24 cellular contexts compared by ENCODE assay signal in genomic region chr2:147792966-147793617, GRCh38. TPM values are rescaled to one million over a fixed set of nuclear protein-coding genes. Genes with fewer than 3 reads are reported as not detected.
DNase-seq lines count a peak whose midpoint lies in the region; ATAC-seq, FAIRE-seq and TF ChIP-seq lines count a peak whose summit lies in the region.
"Had no signal": no experiment of that assay in that cellular context is flagged by ENCODE, and none has a peak within 500 bp of the region (broad histone marks: within the 10 kb centered on the region; RNA-seq: fewer than 3 reads in every experiment).

No MANE protein-coding gene starts in this region.

- H3K9ac ChIP-seq in HepG2 (ENCODE audit: insufficient read depth, low read depth, low read length) (no peak overlapping the region), K562 (ENCODE audit: insufficient read depth in 1 of 2, low read depth in 2 of 2, low read length in 2 of 2) (no peak overlapping the region)
- H3K9ac ChIP-seq: KMS-11 had no signal

- 5% methylated on average over 2 of the region's 2 CpGs for WGBS in HepG2 (ENCODE audit: low lambda C conversion rate)
- WGBS in right lobe of liver (ENCODE audit: insufficient coverage, low coverage, low lambda C conversion rate, missing lambda C conversion rate), result 51% methylated on average over 2 of the region's 2 CpGs
- WGBS in K562 (ENCODE audit: insufficient coverage, low coverage, missing lambda C conversion rate), result 0% methylated on average over 2 of the region's 2 CpGs

- no peaks in the 10 kb centered on the region for H3K4me1 ChIP-seq in HepG2 (ENCODE audit: insufficient read depth, low read length)
- no peaks in the 10 kb centered on the region for H3K4me1 ChIP-seq in right lobe of liver
- H3K4me1 ChIP-seq in K562 (replicated peaks in 1 of 2; ENCODE audit: control insufficient read depth in 2 of 2, insufficient read depth in 2 of 2, low read length in 2 of 2), result no peaks in the 10 kb centered on the region
- H3K4me1 ChIP-seq: adrenal gland, stomach had no signal

- TF ChIP-seq CTCF in HepG2 (CRISPR knock-in tag; IDR thresholded peaks at IDR 0.05), result no peak
- TF ChIP-seq CTCF in right lobe of liver (IDR thresholded peaks at IDR 0.05), result no peak
- no peak for TF ChIP-seq CTCF in K562 (IDR thresholded peaks at IDR 0.05 in 2 of 3, conservative IDR thresholded peaks at IDR 0.05 in 1 of 3; ENCODE audit: insufficient read depth in 2 of 3, low read depth in 1 of 3, low read length in 3 of 3)

- H3K9me1 ChIP-seq in K562 (ENCODE audit: control insufficient read depth, insufficient read depth, low read length), result no peaks in the 10 kb centered on the region

- H2AFZ ChIP-seq in HepG2 (ENCODE audit: low read length) (no peak overlapping the region), K562 (ENCODE audit: low read depth, low read length) (no peak overlapping the region)

- no peaks in the 10 kb centered on the region for H3K79me2 ChIP-seq in HepG2 (ENCODE audit: insufficient read depth, low read length)
- no peaks in the 10 kb centered on the region for H3K79me2 ChIP-seq in K562 (ENCODE audit: control insufficient read depth, insufficient read depth, low read length)

- intact Hi-C loops in HepG2 (cut with micrococcal nuclease; ENCODE audit: unreplicated experiment), result no loop called here
- intact Hi-C loops in right lobe of liver (cut with DNase I), result no loop called here
- intact Hi-C loops in K562 (cut with micrococcal nuclease), result no loop called here

- DNase-seq in HepG2 (ENCODE audit: low spot score) (no peak), right lobe of liver (no peak), K562 (ENCODE audit: extremely low read depth in 1 of 4, low spot score in 3 of 4) (no peak), kidney tubule cell (ENCODE audit: low spot score) (peak; percentile 26), ACHN (no peak), retina (no peak)
- DNase-seq: 8988T; activated CD4-positive, alpha-beta T cell treated with anti-CD3 and anti-CD28 coated beads for 48 hours; activated CD8-positive, alpha-beta memory T cell treated with anti-CD3 and anti-CD28 coated beads, Interleukin-2, amount 50 U/mL, for 4 hours; activated gamma-delta T cell; adrenal gland; effector CD8-positive, alpha-beta T cell; esophagus squamous epithelium; NCI-H1105; NCI-H2107; NCI-H524 treated with DMSO at 0.1 percent for 48 hours; stimulated activated CD4-positive, alpha-beta T cell treated with anti-CD3 and anti-CD28 coated beads, Interleukin-4, amount 100 ng/mL, for 24 hours; stomach had no signal

- H4K20me1 ChIP-seq in HepG2 (ENCODE audit: insufficient read depth, low read length), result no peaks in the 10 kb centered on the region
- no peaks in the 10 kb centered on the region for H4K20me1 ChIP-seq in K562 (replicated peaks; ENCODE audit: control insufficient read depth, insufficient read depth, low read length)

- TF ChIP-seq EP300 in HepG2 (IDR thresholded peaks at IDR 0.05; ENCODE audit: low read depth in 2 of 2, low read length in 2 of 2) (no peak), HepG2 (CRISPR knock-in tag; IDR thresholded peaks at IDR 0.05; ENCODE audit: borderline replicate concordance) (no peak), K562 (IDR thresholded peaks at IDR 0.05; ENCODE audit: low read length) (no peak)

- TF ChIP-seq RAD21 in HepG2 (CRISPR knock-in tag; IDR thresholded peaks at IDR 0.05) (no peak), K562 (CRISPR knock-in tag; conservative IDR thresholded peaks at IDR 0.05 in 1 of 2, IDR thresholded peaks at IDR 0.05 in 1 of 2) (no peak)

- POLR2A ChIA-PET in HepG2 (lab: Yijun Ruan, JAX) (no interaction called here), K562 (lab: Yijun Ruan, JAX) (no interaction called here)

- CTCF ChIA-PET in HepG2 (lab: Yijun Ruan, JAX; ENCODE audit: low intra/inter-chr PET ratio, low total read pairs) (no interaction called here), K562 (lab: Yijun Ruan, JAX; ENCODE audit: low intra/inter-chr PET ratio) (no interaction called here)

- H3K4me3 ChIP-seq in HepG2 (replicated peaks in 1 of 3; ENCODE audit: insufficient read depth in 1 of 3, low read depth in 2 of 3, low read length in 3 of 3) (no peak overlapping the region), right lobe of liver (no peak overlapping the region), K562 (no peak overlapping the region)
- H3K4me3 ChIP-seq: adrenal gland, esophagus squamous epithelium, stomach had no signal

- no peak for TF ChIP-seq POLR2A in HepG2 (IDR thresholded peaks at IDR 0.05; ENCODE audit: insufficient read depth in 1 of 2, low read depth in 2 of 2, low read length in 2 of 2)
- TF ChIP-seq POLR2A in right lobe of liver (IDR thresholded peaks at IDR 0.05), result no peak
- no peak for TF ChIP-seq POLR2A in K562 (conservative IDR thresholded peaks at IDR 0.05)

- H3K27me3 ChIP-seq in HepG2 (ENCODE audit: control insufficient read depth in 1 of 2, insufficient read depth in 2 of 2, low read length in 2 of 2) (no peaks in the 10 kb centered on the region), right lobe of liver (no peaks in the 10 kb centered on the region), K562 (ENCODE audit: control insufficient read depth in 2 of 2, insufficient read depth in 2 of 2, low read length in 2 of 2) (no peaks in the 10 kb centered on the region)
- H3K27me3 ChIP-seq: adrenal gland, esophagus squamous epithelium, stomach had no signal

- in situ Hi-C loops in HepG2 (cut with HindIII; ENCODE audit: extremely low pct_ligation_motif_present, low pct_unique_long_range_greater_than_20kb) (no loop called here), K562 (cut with MboI) (no loop called here), ACHN (cut with HindIII; ENCODE audit: low pct_ligation_motif_present, low pct_unique_long_range_greater_than_20kb, low sequenced_read_pairs) (no loop called here)

- H3K27ac ChIP-seq in HepG2 (ENCODE audit: extremely low read length, insufficient read depth, low read length) (no peak overlapping the region), right lobe of liver (no peak overlapping the region), K562 (ENCODE audit: extremely low read depth, low read depth, low read length) (no peak overlapping the region)
- H3K27ac ChIP-seq: adrenal gland, esophagus squamous epithelium, KMS-11, stomach had no signal

- H3K4me2 ChIP-seq in HepG2 (ENCODE audit: low read depth, low read length), result no peak overlapping the region
- H3K4me2 ChIP-seq in K562 (ENCODE audit: insufficient read depth, low read length), result no peak overlapping the region
- H3K4me2 ChIP-seq: KMS-11 had no signal

- no peak for ATAC-seq in HepG2
- no peak for ATAC-seq in right lobe of liver
- ATAC-seq in K562, result no peak
- no peak for ATAC-seq in HG02938 (IDR thresholded peaks at IDR 0.05; ENCODE audit: unreplicated experiment)
- ATAC-seq in GM19397 (IDR thresholded peaks at IDR 0.05; ENCODE audit: unreplicated experiment), result no peak
- ATAC-seq: natural killer cell treated with Interleukin-12 subunit alpha and Interleukin-12 subunit beta and Interleukin-15 and Interleukin-18, amount 100 ng/mL, for 72 hours had no signal

- FAIRE-seq in HepG2 (lab: Jason Lieb, UNC) (no peak), K562 (lab: Jason Lieb, UNC) (peak; percentile 46)
- FAIRE-seq: islet of Langerhans, TTC549 had no signal

- no TSS peak for BruUV-seq in HepG2 (replicated peaks; lab: Mats Ljungman, UMichigan)
- no TSS peak for BruUV-seq in K562 (replicated peaks; lab: Mats Ljungman, UMichigan)

- H3K36me3 ChIP-seq in HepG2 (replicated peaks in 1 of 2; ENCODE audit: control insufficient read depth in 1 of 2, insufficient read depth in 2 of 2, low read length in 2 of 2) (no peaks in the 10 kb centered on the region), right lobe of liver (no peaks in the 10 kb centered on the region), K562 (ENCODE audit: control insufficient read depth, insufficient read depth, low read length) (no peaks in the 10 kb centered on the region)
- H3K36me3 ChIP-seq: adrenal gland, esophagus squamous epithelium, stomach had no signal

- no peaks in the 10 kb centered on the region for H3K9me3 ChIP-seq in HepG2 (ENCODE audit: low read length)
- H3K9me3 ChIP-seq in right lobe of liver, result no peaks in the 10 kb centered on the region
- no peaks in the 10 kb centered on the region for H3K9me3 ChIP-seq in K562 (replicated peaks; ENCODE audit: control insufficient read depth, insufficient read depth, low read depth, low read length)
- H3K9me3 ChIP-seq: adrenal gland, esophagus squamous epithelium, stomach had no signal

RNA-seq across cellular contexts. Expression of gene ACVR2A, which starts 51.7 kb away (rescaled TPM):
- total RNA-seq in HepG2 (2016; rRNA removed; fragmentation: Illumina TruSeq; extraction: Trizol) (9.7 and 18.0 TPM in 2 replicates), right lobe of liver (1 to 10 TPM; 5.8 to 9.3 (median 6.5) TPM), K562 (2014; rRNA removed) (1.2 and 2.0 TPM in 2 replicates), K562 (2014; rRNA removed; fragmentation: Illumina TruSeq; extraction: Trizol) (3.0 and 3.1 TPM in 2 replicates), K562 (2015; rRNA removed; fragmentation: Illumina TruSeq; extraction: Trizol) (2.8 and 3.9 TPM in 2 replicates), K562 (2021) (2.4 and 2.7 TPM in 2 replicates)
- 37.4 and 38.3 TPM in 2 replicates for total RNA-seq in HepG2 (2016; cell fraction: cytosol; rRNA removed; fragmentation: Illumina TruSeq; extraction: Trizol; ENCODE audit: low read depth)
- total RNA-seq in HepG2 (2016; cell fraction: insoluble cytoplasmic fraction; rRNA removed; fragmentation: Illumina TruSeq; extraction: Trizol), result 10.1 and 18.1 TPM in 2 replicates
- 18.0 and 18.6 TPM in 2 replicates for total RNA-seq in HepG2 (2016; cell fraction: membrane; rRNA removed; fragmentation: Illumina TruSeq; extraction: Trizol)
- total RNA-seq in HepG2 (2016; cell fraction: nucleus; rRNA removed; fragmentation: Illumina TruSeq; extraction: Trizol), result 30.8 and 32.6 TPM in 2 replicates
- polyA plus RNA-seq in HepG2 (2011; rRNA removed) (8.2 and 8.3 TPM in 2 replicates), K562 (2011; rRNA removed) (0.84 and 1.2 TPM in 2 replicates), K562 (2014; fragmentation: Illumina TruSeq; extraction: Trizol) (1.1 and 1.8 TPM in 2 replicates), K562 (2014; fragmentation: Nextera tagmentation; extraction: Ambion mirVana) (1 to 10 TPM; 3.4 to 3.9 TPM), K562 (2014; rRNA removed) (0.82 and 1.3 TPM in 2 replicates)
- polyA plus RNA-seq in HepG2 (2011; cell fraction: cytosol; rRNA removed), result 2.5 and 5.2 TPM in 2 replicates
- 8.0 and 11.9 TPM in 2 replicates for polyA plus RNA-seq in HepG2 (2011; cell fraction: nucleus; rRNA removed)
- 10.7 and 11.9 TPM in 2 replicates for polyA plus RNA-seq in HepG2 (2012)
- polyA plus RNA-seq in HepG2 (2016; cell fraction: cytosol; fragmentation: Illumina TruSeq; extraction: Trizol; ENCODE audit: low read depth), result 0.49 and 0.54 TPM in 2 replicates
- 4.7 and 5.0 TPM in 2 replicates for polyA plus RNA-seq in HepG2 (2016; cell fraction: insoluble cytoplasmic fraction; fragmentation: Illumina TruSeq; extraction: Trizol; ENCODE audit: low read depth)
- 1.3 and 1.4 TPM in 2 replicates for polyA plus RNA-seq in HepG2 (2016; cell fraction: membrane; fragmentation: Illumina TruSeq; extraction: Trizol; ENCODE audit: low read depth)
- 28.6 and 31.2 TPM in 2 replicates for polyA plus RNA-seq in HepG2 (2016; cell fraction: nucleus; fragmentation: Illumina TruSeq; extraction: Trizol; ENCODE audit: insufficient read depth, low read depth)
- 4.2 and 15.1 TPM in 2 replicates for polyA minus RNA-seq in HepG2 (2011; rRNA and poly(A)+ RNA removed; ENCODE audit: low replicate concordance)
- 17.1 and 25.4 TPM in 2 replicates for polyA minus RNA-seq in HepG2 (2011; cell fraction: cytosol; rRNA and poly(A)+ RNA removed)
- polyA minus RNA-seq in HepG2 (2011; cell fraction: nucleus; rRNA and poly(A)+ RNA removed), result 67.9 and 68.8 TPM in 2 replicates
- 2.5 and 7.3 TPM in 2 replicates for total RNA-seq in K562 (2011; cell fraction: chromatin; rRNA removed; ENCODE audit: low replicate concordance)
- total RNA-seq in K562 (2011; cell fraction: nucleolus; rRNA removed), result 0.67 and 1.6 TPM in 2 replicates
- 2.3 and 4.0 TPM in 2 replicates for total RNA-seq in K562 (2011; cell fraction: nucleoplasm; rRNA removed)
- 0.22 and 0.50 TPM in 2 replicates for polyA plus RNA-seq in K562 (2011; cell fraction: cytosol; rRNA removed)
- polyA plus RNA-seq in K562 (2011; cell fraction: nucleus; rRNA removed), result 1.4 and 1.8 TPM in 2 replicates
- 1.4 and 4.8 TPM in 2 replicates for polyA plus RNA-seq in K562 (2012)
- 4.3 and 4.6 TPM in 2 replicates for polyA minus RNA-seq in K562 (2011; rRNA and poly(A)+ RNA removed)
- polyA minus RNA-seq in K562 (2011; cell fraction: cytosol; rRNA and poly(A)+ RNA removed), result 1.5 and 4.3 TPM in 2 replicates
- polyA minus RNA-seq in K562 (2011; cell fraction: nucleus; rRNA and poly(A)+ RNA removed), result 1.8 and 3.2 TPM in 2 replicates
